In the genomic region with DNA sequence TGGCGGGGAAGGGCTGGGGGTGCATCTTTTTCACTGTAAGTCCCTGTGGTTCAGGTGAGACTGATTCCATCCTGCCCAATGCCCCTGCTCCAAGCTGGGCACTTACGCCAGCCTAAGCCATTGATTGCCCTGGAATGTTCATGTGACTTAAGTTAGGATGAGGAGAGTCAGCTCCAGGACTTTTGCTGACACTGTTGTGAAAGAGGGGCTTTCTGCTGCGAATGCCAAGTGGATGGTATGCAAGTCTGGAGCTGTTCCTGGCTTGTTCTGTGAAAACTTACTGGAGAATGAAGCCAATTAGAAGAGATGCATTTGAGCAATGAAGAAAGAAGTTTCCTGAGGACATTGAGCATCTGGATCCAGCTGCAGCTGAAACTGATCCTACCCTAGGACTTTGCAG, we compare ENCODE assay signal across 10 cellular contexts.
DNase-seq lines count a peak whose midpoint lies in the region; ATAC-seq and TF ChIP-seq lines count a peak whose summit lies in the region.
"Had no signal": no experiment of that assay in that cellular context is flagged by ENCODE, and none has a peak within 500 bp of the region (broad histone marks: within the 10 kb centered on the region; RNA-seq: fewer than 3 reads in every experiment).

No MANE protein-coding gene starts in this region.

- ATAC-seq in GM18868 (IDR thresholded peaks at IDR 0.05; ENCODE audit: unreplicated experiment) = no peak

- H3K36me3 ChIP-seq in OCI-LY3 (replicated peaks; ENCODE audit: low read depth, low read length) (no peaks in the 10 kb centered on the region), fibroblast of lung (ENCODE audit: control insufficient read depth, insufficient read depth, low read length) (no peaks in the 10 kb centered on the region)

- no peaks in the 10 kb centered on the region for H3K9me3 ChIP-seq in OCI-LY3 (ENCODE audit: insufficient read depth, low read length)
- no peaks in the 10 kb centered on the region for H3K9me3 ChIP-seq in fibroblast of lung (ENCODE audit: control insufficient read depth, insufficient read depth, low read depth, low read length)

- H3K4me1 ChIP-seq in OCI-LY3 (ENCODE audit: low read length) (peaks cover 20% of the 10 kb centered on the region), fibroblast of lung (ENCODE audit: control insufficient read depth, extremely low read depth, insufficient read depth, low read length) (peaks cover 31% of the 10 kb centered on the region)

- H3K27me3 ChIP-seq in OCI-LY3 (ENCODE audit: low read depth, low read length) (peaks cover 60% of the 10 kb centered on the region), fibroblast of lung (ENCODE audit: control insufficient read depth, insufficient read depth, low read length) (no peaks in the 10 kb centered on the region)

- H3K27ac ChIP-seq in OCI-LY3 (ENCODE audit: low read length) = 0 out of 2 replicates have a peak overlapping the region, but pooled peaks have one; percentile 13
- H3K27ac ChIP-seq in fibroblast of lung (ENCODE audit: insufficient read depth, low read length) = peak overlapping the region; percentile 57

- H3K9ac ChIP-seq in OCI-LY3 (ENCODE audit: low read length) (no peak overlapping the region), fibroblast of lung (ENCODE audit: insufficient read depth, low read length) (no peak overlapping the region)

- H4K20me1 ChIP-seq in OCI-LY3 (ENCODE audit: insufficient read depth, low read length) (no peaks in the 10 kb centered on the region), fibroblast of lung (ENCODE audit: control insufficient read depth, extremely low read depth, insufficient read depth, low read length) (no peaks in the 10 kb centered on the region)

- H3K4me3 Mint-ChIP-seq in osteocyte (ENCODE audit: unreplicated experiment) = peak overlapping the region; percentile 36
- H3K4me3 Mint-ChIP-seq: T-helper 1 cell treated with Interleukin-12 subunit alpha and Interleukin-12 subunit beta and Interleukin-4 antibody, amounts not matched to agents 30 μg/mL and 1 μg/mL, for 36 hours had no signal

- H3K4me2 ChIP-seq in OCI-LY3 (ENCODE audit: low read length) (peak overlapping the region; percentile 57), fibroblast of lung (ENCODE audit: extremely low read depth, insufficient read depth, low read length) (peak overlapping the region; percentile 78)

- H3K27ac Mint-ChIP-seq in osteocyte (ENCODE audit: unreplicated experiment) = peak overlapping the region; percentile 93
- H3K27ac Mint-ChIP-seq: T-helper 1 cell treated with Interleukin-12 subunit alpha and Interleukin-12 subunit beta and Interleukin-4 antibody, amounts not matched to agents 30 μg/mL and 1 μg/mL, for 36 hours had no signal

- peaks cover 55% of the 10 kb centered on the region for H3K4me1 Mint-ChIP-seq in osteocyte (ENCODE audit: unreplicated experiment)

- no peak overlapping the region for H2AFZ ChIP-seq in OCI-LY3 (ENCODE audit: low read depth, low read length)
- H2AFZ ChIP-seq in fibroblast of lung (ENCODE audit: low read length) = no peak overlapping the region

- DNase-seq in EL = peak; percentile 62
- peak; percentile 65 to 88 for DNase-seq in fibroblast of lung (ENCODE audit: low read depth in 2 of 2)
- DNase-seq in osteocyte (ENCODE audit: extremely low spot score, unreplicated experiment) = no peak
- no peak for DNase-seq in HT-29 (ENCODE audit: low spot score)
- no peak for DNase-seq in HuH-7 (ENCODE audit: low spot score)
- DNase-seq in stimulated activated CD4-positive, alpha-beta T cell treated with anti-CD3 and anti-CD28 coated beads, Interleukin-12 subunit alpha, Interleukin-12 subunit beta, amount 100 ng/mL, for 4 hours = no peak
- DNase-seq: activated T-cell treated with anti-CD3 and anti-CD28 coated beads, Interleukin-2, amount 50 U/mL, for 1 hour had no signal

- H3K36me3 Mint-ChIP-seq in osteocyte (ENCODE audit: unreplicated experiment) = no peaks in the 10 kb centered on the region

- H3K27me3 Mint-ChIP-seq in osteocyte (ENCODE audit: unreplicated experiment) = peaks cover 8% of the 10 kb centered on the region

- TF ChIP-seq CTCF in OCI-LY3 (IDR thresholded peaks at IDR 0.05; ENCODE audit: low read depth, low read length) (no peak), fibroblast of lung (conservative IDR thresholded peaks at IDR 0.05 in 1 of 2, IDR thresholded peaks at IDR 0.05 in 1 of 2; ENCODE audit: low read depth in 1 of 2, low read length in 2 of 2) (peak in 1 of 2 donors; percentile 5), osteocyte (IDR thresholded peaks at IDR 0.05) (no peak)

- H3K4me3 ChIP-seq in OCI-LY3 (ENCODE audit: low read length) (no peak overlapping the region), fibroblast of lung (replicated peaks in 1 of 4; ENCODE audit: control extremely low read depth in 1 of 4, insufficient read depth in 1 of 4, low read depth in 3 of 4, low read length in 4 of 4) (peak overlapping the region in 2 of 4 experiments; percentile 25 to 37)

- H3K79me2 ChIP-seq in OCI-LY3 (ENCODE audit: low read length) = no peaks in the 10 kb centered on the region
- H3K79me2 ChIP-seq in fibroblast of lung (ENCODE audit: control insufficient read depth, insufficient read depth, low read length) = no peaks in the 10 kb centered on the region

- H3K9me3 Mint-ChIP-seq in osteocyte (ENCODE audit: unreplicated experiment) = no peaks in the 10 kb centered on the region
- H3K9me3 Mint-ChIP-seq: T-helper 1 cell treated with Interleukin-12 subunit alpha and Interleukin-12 subunit beta and Interleukin-4 antibody, amounts not matched to agents 30 μg/mL and 1 μg/mL, for 36 hours had no signal

Comparison
In these comparisons a context has a peak if more than half of its experiments do, and no peak if none do; other contexts are left out.
1. DNase-seq: peak in EL (single experiment) and fibroblast of lung (2 of 2); none in osteocyte (single experiment), HT-29 (single experiment), HuH-7 (single experiment) and stimulated activated CD4-positive, alpha-beta T cell treated with anti-CD3 and anti-CD28 coated beads, Interleukin-12 subunit alpha, Interleukin-12 subunit beta, amount 100 ng/mL, for 4 hours (single experiment).